8 cellular contexts compared by ENCODE assay signal in the genomic region with DNA sequence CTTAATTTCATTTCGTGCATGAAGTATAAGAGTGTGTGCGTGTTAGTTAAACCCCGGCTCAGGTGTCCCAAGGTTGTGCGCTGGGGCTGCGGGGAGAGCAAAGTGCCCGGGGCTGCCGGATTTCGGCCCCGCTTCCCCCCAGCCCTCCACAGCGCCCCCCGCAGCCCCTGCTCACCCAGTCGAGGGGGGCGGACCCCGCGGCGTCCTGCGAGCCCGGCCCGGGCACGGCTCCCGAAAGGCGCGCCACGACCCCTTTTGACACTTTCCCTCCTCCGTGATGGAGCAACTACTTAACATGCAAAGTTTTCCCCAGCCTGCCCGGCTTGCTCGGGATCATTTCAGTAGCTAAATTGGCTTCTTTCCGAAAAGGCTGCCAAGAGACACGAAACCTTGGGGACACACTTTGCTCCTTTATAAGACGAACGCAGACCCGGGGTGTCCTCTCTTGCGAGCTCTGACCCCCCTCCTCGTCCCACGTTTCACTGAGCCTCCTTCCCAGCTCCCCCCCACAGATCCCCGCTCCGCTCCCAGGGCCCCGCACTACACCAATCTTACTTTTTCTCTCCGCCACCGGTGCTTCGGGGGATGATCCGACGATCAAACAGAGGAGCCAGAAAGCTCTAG. TPM values are rescaled to one million over a fixed set of nuclear protein-coding genes. Genes with fewer than 3 reads are reported as not detected.
DNase-seq lines count a peak whose midpoint lies in the region; ATAC-seq, FAIRE-seq and TF ChIP-seq lines count a peak whose summit lies in the region.

No MANE protein-coding gene starts in this region.

- TF ChIP-seq CTCF in BJ (IDR thresholded peaks at IDR 0.05; ENCODE audit: insufficient read depth, low read depth, low read length) (0 out of 2 replicates have a peak, but pooled peaks have one; percentile 5), HL-60 (IDR thresholded peaks at IDR 0.05; ENCODE audit: insufficient read depth, low read length) (no peak), heart right ventricle (IDR thresholded peaks at IDR 0.05) (peak in 1 of 9 donors; percentile 38), psoas muscle (IDR thresholded peaks at IDR 0.05) (no peak)

- peak in 7 of 8 donors; percentile 5 to 41 (median 20) for ATAC-seq in heart right ventricle
- ATAC-seq in psoas muscle, result peak in 1 of 4 donors; percentile 23

- DNase-seq in BJ (ENCODE audit: low read depth), result no peak
- DNase-seq in HL-60 (ENCODE audit: low read depth in 1 of 2, low spot score in 1 of 2), result no peak
- peak; percentile 26 for DNase-seq in activated naive CD4-positive, alpha-beta T cell treated with anti-CD3 and anti-CD28 coated beads for 36 hours
- DNase-seq in heart right ventricle, result peak; percentile 25 to 48
- peak; percentile 36 to 62 for DNase-seq in psoas muscle
- DNase-seq in RCC 7860 (ENCODE audit: low spot score), result no peak
- DNase-seq in RKO (ENCODE audit: low spot score), result no peak
- no peak for DNase-seq in NCI-H774 (lab: John Stamatoyannopoulos, UW)

- 0 to 1% methylated on average over 43 of the region's 43 CpGs for whole genome bisulfite sequencing in heart right ventricle, 2 donors
- 0 to 1% (median 0%) methylated on average over 40 to 43 of the region's 43 CpGs for WGBS in psoas muscle, 3 donors

- H3K27me3 Mint-ChIP-seq in activated naive CD4-positive, alpha-beta T cell treated with anti-CD3 and anti-CD28 coated beads for 36 hours (ENCODE audit: low read depth), result peaks cover 17% of the 10 kb centered on the region

- H3K27ac Mint-ChIP-seq in activated naive CD4-positive, alpha-beta T cell treated with anti-CD3 and anti-CD28 coated beads for 36 hours, result no peak overlapping the region

- H3K27me3 ChIP-seq in BJ (ENCODE audit: control insufficient read depth, insufficient read depth, low read length) (no peaks in the 10 kb centered on the region), HL-60 (ENCODE audit: insufficient read depth, poor library complexity, severe bottlenecking) (peaks cover 3% of the 10 kb centered on the region), heart right ventricle (peaks cover 0 to 17% (median 0%) of the 10 kb centered on the region in 7 donors), psoas muscle (ENCODE audit: insufficient read depth in 3 of 3, low read length in 2 of 3) (no peaks in the 10 kb centered on the region)

- CTCF ChIA-PET in BJ (lab: Yijun Ruan, JAX), result interaction anchor here (0.5 to 1.1 kb wide), 2 partner anchors 13 to 43 kb away, joined by 4 to 5 read pairs; no protein-coding TSS in a partner anchor
- CTCF ChIA-PET in activated naive CD4-positive, alpha-beta T cell treated with anti-CD3 and anti-CD28 coated beads for 36 hours (lab: Charles Lee), result interaction anchor here (1.0 to 1.4 kb wide), 5 partner anchors 13 to 24 kb away, joined by 3 to 5 read pairs (median 4); no protein-coding TSS in a partner anchor

- H3K4me1 Mint-ChIP-seq in activated naive CD4-positive, alpha-beta T cell treated with anti-CD3 and anti-CD28 coated beads for 36 hours (ENCODE audit: low read depth), result peaks cover 30% of the 10 kb centered on the region

- H3K4me3 Mint-ChIP-seq in activated naive CD4-positive, alpha-beta T cell treated with anti-CD3 and anti-CD28 coated beads for 36 hours, result peak overlapping the region; percentile 78

- H3K9me3 ChIP-seq in heart right ventricle (no peaks in the 10 kb centered on the region), psoas muscle (no peaks in the 10 kb centered on the region)

- peak overlapping the region; percentile 51 for H3K4me3 ChIP-seq in BJ (ENCODE audit: low read depth, low read length)
- peak overlapping the region; percentile 43 for H3K4me3 ChIP-seq in HL-60 (replicated peaks; ENCODE audit: insufficient read depth, low read length)
- peak overlapping the region; percentile 42 to 75 (median 71) for H3K4me3 ChIP-seq in heart right ventricle
- peak overlapping the region; percentile 79 for H3K4me3 ChIP-seq in psoas muscle

- intact Hi-C loops in activated naive CD4-positive, alpha-beta T cell treated with anti-CD3 and anti-CD28 coated beads for 36 hours (cut with micrococcal nuclease), result loop anchor here (2.0 to 10.0 kb wide), 3 partner anchors 171 to 1331 kb away; a partner anchor contains a TSS
- intact Hi-C loops in heart right ventricle (cut with DNase I) (loop anchor here in 2 of 10 donors (1.0 to 2.0 kb wide), 2 partner anchors 15 to 23 kb away; no protein-coding TSS in a partner anchor), psoas muscle (cut with DNase I) (no loop called here)

- H3K27ac ChIP-seq in HL-60 (replicated peaks), result no peak overlapping the region
- peak overlapping the region in 9 of 10 donors; percentile 49 to 93 (median 59) for H3K27ac ChIP-seq in heart right ventricle
- peak overlapping the region; percentile 55 for H3K27ac ChIP-seq in psoas muscle

- no peaks in the 10 kb centered on the region for H3K36me3 Mint-ChIP-seq in activated naive CD4-positive, alpha-beta T cell treated with anti-CD3 and anti-CD28 coated beads for 36 hours (ENCODE audit: low read depth)

- POLR2A ChIA-PET in BJ (lab: Charles Lee), result interaction anchor here (0.8 kb wide), 1 partner anchor 41 kb away, joined by 4 read pairs; no protein-coding TSS in a partner anchor

- no peaks in the 10 kb centered on the region for H3K9me3 Mint-ChIP-seq in activated naive CD4-positive, alpha-beta T cell treated with anti-CD3 and anti-CD28 coated beads for 36 hours

- FAIRE-seq in RCC 7860 (lab: Jason Lieb, UNC), result no peak

- H3K4me1 ChIP-seq in heart right ventricle, result peaks cover 3 to 37% (median 21%) of the 10 kb centered on the region in 9 donors
- peaks cover 17% of the 10 kb centered on the region for H3K4me1 ChIP-seq in psoas muscle

- H3K36me3 ChIP-seq in BJ (ENCODE audit: control insufficient read depth, insufficient read depth, low read length), result peaks cover 2% of the 10 kb centered on the region; the same call in 1 of the 2 replicates
- peaks cover 0 to 5% (median 0%) of the 10 kb centered on the region in 9 donors for H3K36me3 ChIP-seq in heart right ventricle
- H3K36me3 ChIP-seq in psoas muscle (ENCODE audit: insufficient read depth in 1 of 2, low read depth in 1 of 2), result peaks cover 0 to 7% of the 10 kb centered on the region in 2 donors

RNA-seq across cellular contexts. Expression of a gene that starts 0.6 kb away (rescaled TPM):
- 7.9 and 8.9 TPM in 2 replicates for polyA plus RNA-seq in BJ (2011; rRNA removed)
- 2.8 and 5.0 TPM in 2 replicates for polyA minus RNA-seq in BJ (2011; rRNA and poly(A)+ RNA removed)
- 1 to 10 TPM; 9.4 to 9.7 TPM for total RNA-seq in activated naive CD4-positive, alpha-beta T cell treated with anti-CD3 and anti-CD28 coated beads for 36 hours
- 1 to 10 TPM; 3.1 to 8.6 (median 4.8) TPM for total RNA-seq in heart right ventricle
- polyA plus RNA-seq in heart right ventricle, result 10 to 100 TPM in 1 of 2 donors, 1 to 10 TPM in 1; 7.3 to 10.0 TPM
- total RNA-seq in psoas muscle, result 1 to 10 TPM; 3.1 to 5.5 (median 4.8) TPM
- polyA plus RNA-seq in psoas muscle, result 10 to 100 TPM in 1 of 3 donors, 1 to 10 TPM in 2; 5.3 to 15.0 (median 6.6) TPM

RNA-seq across cellular contexts. Expression of a gene that starts 39.9 kb away (rescaled TPM):
- 165 and 212 TPM in 2 replicates for polyA plus RNA-seq in BJ (2011; rRNA removed)
- polyA minus RNA-seq in BJ (2011; rRNA and poly(A)+ RNA removed), result 178 and 220 TPM in 2 replicates
- total RNA-seq in activated naive CD4-positive, alpha-beta T cell treated with anti-CD3 and anti-CD28 coated beads for 36 hours, result 100 to 1,000 TPM; 186 to 203 TPM
- total RNA-seq in heart right ventricle, result 10 to 100 TPM; 12.6 to 33.3 (median 18.8) TPM
- polyA plus RNA-seq in heart right ventricle, result 10 to 100 TPM in 1 of 2 donors, 1 to 10 TPM in 1; 6.1 to 25.2 TPM
- total RNA-seq in psoas muscle, result 10 to 100 TPM; 11.4 to 25.2 (median 18.5) TPM
- 10 to 100 TPM; 16.1 to 38.4 (median 29.7) TPM for polyA plus RNA-seq in psoas muscle

Comparison
In these comparisons a context has a peak if more than half of its experiments do, and no peak if none do; other contexts are left out.
1. DNase-seq: peak in activated naive CD4-positive, alpha-beta T cell treated with anti-CD3 and anti-CD28 coated beads for 36 hours (single experiment), heart right ventricle (2 of 2) and psoas muscle (2 of 2); none in BJ (single experiment), HL-60 (0 of 2), RCC 7860 (single experiment), RKO (single experiment) and NCI-H774 (single experiment).
2. RNA of a gene that starts 39.9 kb away (total RNA-seq): 186 to 203 TPM in activated naive CD4-positive, alpha-beta T cell treated with anti-CD3 and anti-CD28 coated beads for 36 hours; 11.4 to 25.2 TPM in psoas muscle and 12.6 to 33.3 TPM in heart right ventricle; every median in the first group is over 4 times any median in the second.
3. Peak in every context shown above with its lines, with median percentiles within 50 percentile points of each other: H3K4me3 ChIP-seq.